Comparison of ENCODE assay signal across 30 cellular contexts in the genomic region with DNA sequence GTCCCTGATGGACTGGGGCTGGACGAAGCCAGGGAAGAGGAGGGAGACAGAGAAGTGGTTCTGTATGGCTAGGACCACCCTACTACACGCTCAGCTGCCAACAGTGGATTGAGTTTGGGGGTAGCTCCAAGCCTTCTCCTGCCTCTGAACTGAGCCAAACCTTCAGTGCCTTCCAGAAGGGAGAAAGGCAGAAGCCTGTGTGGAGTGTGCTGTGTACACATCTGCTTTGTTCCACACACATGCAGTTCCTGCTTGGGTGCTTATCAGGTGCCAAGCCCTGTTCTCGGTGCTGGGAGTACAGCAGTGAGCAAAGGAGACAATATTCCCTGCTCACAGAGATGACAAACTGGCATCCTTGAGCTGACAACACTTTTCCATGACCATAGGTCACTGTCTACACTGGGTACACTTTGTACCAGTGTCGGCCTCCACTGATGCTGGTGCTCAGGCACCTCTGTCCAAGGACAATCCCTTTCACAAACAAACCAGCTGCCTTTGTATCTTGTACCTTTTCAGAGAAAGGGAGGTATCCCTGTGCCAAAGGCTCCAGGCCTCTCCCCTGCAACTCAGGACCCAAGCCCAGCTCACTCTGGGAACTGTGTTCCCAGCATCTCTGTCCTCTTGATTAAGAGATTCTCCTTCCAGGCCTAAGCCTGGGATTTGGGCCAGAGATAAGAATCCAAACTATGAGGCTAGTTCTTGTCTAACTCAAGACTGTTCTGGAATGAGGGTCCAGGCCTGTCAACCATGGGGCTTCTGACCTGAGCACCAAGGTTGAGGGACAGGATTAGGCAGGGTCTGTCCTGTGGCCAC. TPM values are rescaled to one million over a fixed set of nuclear protein-coding genes. Genes with fewer than 3 reads are reported as not detected.
A peak's percentile ranks its signal among the peaks of the same experiment; 100 is the strongest.
DNase-seq lines count a peak whose midpoint lies in the region; ATAC-seq and TF ChIP-seq lines count a peak whose summit lies in the region.
"Had no signal": no experiment of that assay in that cellular context is flagged by ENCODE, and none has a peak within 500 bp of the region (broad histone marks: within the 10 kb centered on the region; RNA-seq: fewer than 3 reads in every experiment).

No MANE protein-coding gene starts in this region.

- no peak overlapping the region for H3K4me3 Mint-ChIP-seq in WTC11
- H3K4me3 Mint-ChIP-seq: activated T-helper 1 cell treated with anti-CD3 and anti-CD28 coated beads, Interleukin-12 subunit alpha, Interleukin-12 subunit beta, Interleukin-2, Interleukin-4 antibody, amounts not matched to agents 30 ng/mL and 10 ng/mL and 1 ng/mL, durations not matched to agents 14 hours and 24 hours and 36 hours; CD8-positive, alpha-beta memory T cell; effector memory CD8-positive, alpha-beta T cell; immature natural killer cell; natural killer cell had no signal

- no peaks in the 10 kb centered on the region for H3K4me1 ChIP-seq in heart left ventricle
- H3K4me1 ChIP-seq in spleen = peaks cover 0 to 3% (median 0%) of the 10 kb centered on the region in 6 donors
- H3K4me1 ChIP-seq in esophagus muscularis mucosa = no peaks in the 10 kb centered on the region
- H3K4me1 ChIP-seq: BE2C, left lung, tibial nerve had no signal

- intact Hi-C loops in heart left ventricle (cut with DNase I) (no loop called here), Right ventricle myocardium superior (cut with DNase I) (no loop called here), left colon (cut with DNase I, micrococcal nuclease) (no loop called here), spleen (cut with DNase I; ENCODE audit: low total_unique reads) (no loop called here), esophagus muscularis mucosa (cut with DNase I) (no loop called here)

- ATAC-seq in heart left ventricle (peak in 3 of 4 donors; percentile 39 to 76 (median 69)), Right ventricle myocardium superior (ENCODE audit: poor library complexity) (no peak), WTC11 (no peak), left colon (peak; percentile 44), GM21390 (IDR thresholded peaks at IDR 0.05; ENCODE audit: unreplicated experiment) (no peak)
- ATAC-seq: effector memory CD8-positive, alpha-beta T cell; left lung; natural killer cell had no signal

- no peaks in the 10 kb centered on the region for H3K9me3 ChIP-seq in heart left ventricle
- no peaks in the 10 kb centered on the region for H3K9me3 ChIP-seq in spleen
- no peaks in the 10 kb centered on the region for H3K9me3 ChIP-seq in esophagus muscularis mucosa
- H3K9me3 ChIP-seq: BE2C, left lung, tibial nerve had no signal

- no peaks in the 10 kb centered on the region for H3K9me3 Mint-ChIP-seq in WTC11
- H3K9me3 Mint-ChIP-seq: activated T-helper 1 cell treated with anti-CD3 and anti-CD28 coated beads, Interleukin-12 subunit alpha, Interleukin-12 subunit beta, Interleukin-2, Interleukin-4 antibody, amounts not matched to agents 30 ng/mL and 10 ng/mL and 1 ng/mL, durations not matched to agents 14 hours and 24 hours and 36 hours; CD8-positive, alpha-beta memory T cell; effector memory CD8-positive, alpha-beta T cell; immature natural killer cell; natural killer cell had no signal

- CTCF ChIA-PET in WTC11 (lab: Charles Lee) = no interaction called here

- DNase-seq in heart left ventricle = no peak
- no peak for DNase-seq in Right ventricle myocardium superior
- no peak for DNase-seq in WTC11 (ENCODE audit: low spot score)
- DNase-seq in left colon = no peak
- DNase-seq in spleen = peak; percentile 22
- DNase-seq in activated CD8-positive, alpha-beta memory T cell treated with anti-CD3 and anti-CD28 coated beads, Interleukin-2, amount 50 U/mL, for 48 hours = no peak
- DNase-seq in esophagus muscularis mucosa (ENCODE audit: extremely low spot score) = no peak
- DNase-seq: activated CD4-positive, alpha-beta T cell treated with anti-CD3 and anti-CD28 coated beads, Interleukin-2, amount 50 U/mL, for 1 hour; activated naive CD4-positive, alpha-beta T cell treated with anti-CD3 and anti-CD28 coated beads, Interleukin-2, amount 50 U/mL, for 16 hours; amygdala; BE2C; CD8-positive, alpha-beta memory T cell; cortex of kidney; DMS153; effector memory CD8-positive, alpha-beta T cell; hypothalamus; immature natural killer cell; left lung; midbrain; natural killer cell; NCI-H1105; NCI-H1930; NCI-H226; NCI-H82; T1000; WERI-Rb-1 had no signal

- H3K27ac ChIP-seq in heart left ventricle (no peak overlapping the region), spleen (no peak overlapping the region), esophagus muscularis mucosa (replicated peaks in 1 of 4) (no peak overlapping the region)
- H3K27ac ChIP-seq: cardiac muscle cell, left lung, WERI-Rb-1 had no signal

- H3K27me3 ChIP-seq in heart left ventricle (no peaks in the 10 kb centered on the region), spleen (replicated peaks in 1 of 7) (no peaks in the 10 kb centered on the region), esophagus muscularis mucosa (no peaks in the 10 kb centered on the region)
- H3K27me3 ChIP-seq: BE2C, cardiac muscle cell, left lung, tibial nerve had no signal

- TF ChIP-seq EP300 in esophagus muscularis mucosa (IDR thresholded peaks at IDR 0.05) = no peak

- no peak overlapping the region for H3K4me3 ChIP-seq in heart left ventricle
- H3K4me3 ChIP-seq in spleen = no peak overlapping the region
- H3K4me3 ChIP-seq in esophagus muscularis mucosa = no peak overlapping the region
- H3K4me3 ChIP-seq: cardiac muscle cell, left lung, tibial nerve had no signal

- peaks cover 0 to 56% (median 9%) of the 10 kb centered on the region in 9 donors for H3K36me3 ChIP-seq in heart left ventricle
- H3K36me3 ChIP-seq in spleen = peaks cover 6 to 70% (median 60%) of the 10 kb centered on the region in 6 donors
- peaks cover 0 to 46% (median 31%) of the 10 kb centered on the region in 4 donors for H3K36me3 ChIP-seq in esophagus muscularis mucosa
- H3K36me3 ChIP-seq: BE2C, cardiac muscle cell had no signal

- H3K27me3 Mint-ChIP-seq in WTC11 (ENCODE audit: low read depth) = no peaks in the 10 kb centered on the region
- H3K27me3 Mint-ChIP-seq: CD8-positive, alpha-beta memory T cell; effector memory CD8-positive, alpha-beta T cell had no signal

- no peak overlapping the region for H3K27ac Mint-ChIP-seq in WTC11
- H3K27ac Mint-ChIP-seq: activated T-helper 1 cell treated with anti-CD3 and anti-CD28 coated beads, Interleukin-12 subunit alpha, Interleukin-12 subunit beta, Interleukin-2, Interleukin-4 antibody, amounts not matched to agents 30 ng/mL and 10 ng/mL and 1 ng/mL, durations not matched to agents 14 hours and 24 hours and 36 hours; effector memory CD8-positive, alpha-beta T cell; immature natural killer cell; natural killer cell had no signal

- POLR2A ChIA-PET in WTC11 (lab: Charles Lee) = interaction anchor here (0.6 to 0.8 kb wide), 2 partner anchors 11 to 122 kb away, joined by 3 to 6 read pairs; no protein-coding TSS in a partner anchor

- TF ChIP-seq POLR2A in heart left ventricle (IDR thresholded peaks at IDR 0.05) = no peak
- TF ChIP-seq POLR2A in spleen (IDR thresholded peaks at IDR 0.05) = no peak
- TF ChIP-seq POLR2A in esophagus muscularis mucosa (IDR thresholded peaks at IDR 0.05; ENCODE audit: low read depth) = no peak

- peaks cover 14% of the 10 kb centered on the region for H3K4me1 Mint-ChIP-seq in WTC11
- H3K4me1 Mint-ChIP-seq: natural killer cell had no signal

- H3K36me3 Mint-ChIP-seq in WTC11 = peaks cover 7% of the 10 kb centered on the region
- H3K36me3 Mint-ChIP-seq: natural killer cell had no signal

- TF ChIP-seq CTCF in heart left ventricle (IDR thresholded peaks at IDR 0.05) (no peak), WTC11 (IDR thresholded peaks at IDR 0.05) (no peak), spleen (IDR thresholded peaks at IDR 0.05 in 8 of 11, conservative IDR thresholded peaks at IDR 0.05 in 3 of 11) (no peak), esophagus muscularis mucosa (IDR thresholded peaks at IDR 0.05) (no peak)

- WGBS in heart left ventricle, 4 donors = 74 to 81% (median 80%) methylated on average over 3 to 4 of the region's 4 CpGs
- 80 to 94% (median 90%) methylated on average over 3 to 4 of the region's 4 CpGs for WGBS in spleen, 5 donors
- WGBS in esophagus muscularis mucosa = 93% methylated on average over 4 of the region's 4 CpGs

TF ChIP-seq in WTC11, 78 proteins besides CTCF, POLR2A, EP300 and RAD21:
- TF ChIP-seq GABPB1 (CRISPR knock-in tag; IDR thresholded peaks at IDR 0.05) (peak; percentile 89; the same call in 1 of the 2 replicates), HMGA2 (CRISPR knock-in tag; IDR thresholded peaks at IDR 0.05) (no peak)
- TF ChIP-seq, protein P1, sequence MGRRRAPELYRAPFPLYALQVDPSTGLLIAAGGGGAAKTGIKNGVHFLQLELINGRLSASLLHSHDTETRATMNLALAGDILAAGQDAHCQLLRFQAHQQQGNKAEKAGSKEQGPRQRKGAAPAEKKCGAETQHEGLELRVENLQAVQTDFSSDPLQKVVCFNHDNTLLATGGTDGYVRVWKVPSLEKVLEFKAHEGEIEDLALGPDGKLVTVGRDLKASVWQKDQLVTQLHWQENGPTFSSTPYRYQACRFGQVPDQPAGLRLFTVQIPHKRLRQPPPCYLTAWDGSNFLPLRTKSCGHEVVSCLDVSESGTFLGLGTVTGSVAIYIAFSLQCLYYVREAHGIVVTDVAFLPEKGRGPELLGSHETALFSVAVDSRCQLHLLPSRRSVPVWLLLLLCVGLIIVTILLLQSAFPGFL (CRISPR knock-in tag; IDR thresholded peaks at IDR 0.05; ENCODE audit: borderline replicate concordance) = peak; percentile 15; the same call in 1 of the 2 replicates

RNA-seq across cellular contexts. Expression of a gene that starts 11.3 kb away (rescaled TPM):
- total RNA-seq in heart left ventricle (10 to 100 TPM; 37.0 to 77.7 (median 47.1) TPM), Right ventricle myocardium superior (44.2 TPM), WTC11 (2021) (65.0 to 75.2 TPM (median 69.5 TPM) in 3 replicates), left colon (100 to 1,000 TPM; 103 to 134 TPM), spleen (100 to 1,000 TPM in 4 of 7 donors, 10 to 100 TPM in 3; 90.2 to 124 (median 105) TPM), esophagus muscularis mucosa (10 to 100 TPM; 75.7 to 85.6 (median 80.7) TPM)
- polyA plus RNA-seq in heart left ventricle (10 to 100 TPM; 50.6 to 60.9 TPM), spleen (100 to 1,000 TPM in 1 of 3 donors, 10 to 100 TPM in 2; 78.6 to 152 (median 98.9) TPM)

RNA-seq across cellular contexts. Expression of a gene that starts 16.3 kb away (rescaled TPM):
- total RNA-seq in heart left ventricle (1 to 10 TPM in 7 of 9 donors, under 1 TPM in 2; 0.47 to 4.9 (median 1.2) TPM), Right ventricle myocardium superior (0.67 TPM), WTC11 (2021) (7.8 to 9.2 TPM (median 8.7 TPM) in 3 replicates), left colon (10 to 100 TPM in 1 of 2 donors, 1 to 10 TPM in 1; 6.4 to 16.7 TPM), spleen (10 to 100 TPM in 4 of 7 donors, 1 to 10 TPM in 3; 8.3 to 25.7 (median 12.0) TPM), esophagus muscularis mucosa (1 to 10 TPM in 3 of 4 donors, under 1 TPM in 1; 0.83 to 6.8 (median 4.0) TPM)
- polyA plus RNA-seq in heart left ventricle (1 to 10 TPM in 1 of 2 donors, under 1 TPM in 1; 0.61 to 5.9 TPM), spleen (10 to 100 TPM in 2 of 3 donors, 1 to 10 TPM in 1; 5.7 to 11.7 (median 11.6) TPM)

RNA-seq across cellular contexts. Expression of a gene that starts 49.9 kb away (rescaled TPM):
- total RNA-seq in heart left ventricle (10 to 100 TPM; 13.8 to 49.5 (median 23.4) TPM), Right ventricle myocardium superior (14.5 TPM), WTC11 (2021) (23.0 to 23.7 TPM (median 23.3 TPM) in 3 replicates), left colon (1 to 10 TPM; 9.4 to 10.0 TPM), spleen (10 to 100 TPM; 10.9 to 26.3 (median 18.2) TPM), esophagus muscularis mucosa (10 to 100 TPM; 20.8 to 72.8 (median 48.9) TPM)
- polyA plus RNA-seq in heart left ventricle (10 to 100 TPM; 32.4 to 33.2 TPM), spleen (10 to 100 TPM; 10.5 to 13.4 (median 12.8) TPM)

Comparison
In these comparisons a context has a peak if more than half of its experiments do, and no peak if none do; other contexts are left out.
1. ATAC-seq: peak in heart left ventricle (3 of 4) and left colon (single experiment); none in Right ventricle myocardium superior (single experiment), WTC11 (single experiment) and GM21390 (single experiment).